1 cellular context compared by ENCODE assay signal in genomic region chr5:7868773-7869473, GRCh38.
TF ChIP-seq lines count a peak whose summit lies in the region.

FASTKD3 (minus strand) TSS chr5:7869031; CDS start chr5:7868083, 948 bp downstream.
MTRR (plus strand) TSS chr5:7869148; CDS start chr5:7870795, 1,647 bp downstream.

TF ChIP-seq in SK-N-SH treated with all-trans-retinoic acid at 6 μM for 48 hours, 23 proteins besides CTCF, POLR2A, EP300 and RAD21 (continued from another document):
- TF ChIP-seq ARNTL (CRISPR knock-in tag; IDR thresholded peaks at IDR 0.05; ENCODE audit: borderline replicate concordance, low read depth): no peak
- TF ChIP-seq ISL1 (CRISPR knock-in tag; IDR thresholded peaks at IDR 0.05): no peak
- no peak for TF ChIP-seq OSR1 (CRISPR knock-in tag; IDR thresholded peaks at IDR 0.05)
- no peak for TF ChIP-seq ZNF70 (CRISPR knock-in tag; IDR thresholded peaks at IDR 0.05)
